In the genomic region with DNA sequence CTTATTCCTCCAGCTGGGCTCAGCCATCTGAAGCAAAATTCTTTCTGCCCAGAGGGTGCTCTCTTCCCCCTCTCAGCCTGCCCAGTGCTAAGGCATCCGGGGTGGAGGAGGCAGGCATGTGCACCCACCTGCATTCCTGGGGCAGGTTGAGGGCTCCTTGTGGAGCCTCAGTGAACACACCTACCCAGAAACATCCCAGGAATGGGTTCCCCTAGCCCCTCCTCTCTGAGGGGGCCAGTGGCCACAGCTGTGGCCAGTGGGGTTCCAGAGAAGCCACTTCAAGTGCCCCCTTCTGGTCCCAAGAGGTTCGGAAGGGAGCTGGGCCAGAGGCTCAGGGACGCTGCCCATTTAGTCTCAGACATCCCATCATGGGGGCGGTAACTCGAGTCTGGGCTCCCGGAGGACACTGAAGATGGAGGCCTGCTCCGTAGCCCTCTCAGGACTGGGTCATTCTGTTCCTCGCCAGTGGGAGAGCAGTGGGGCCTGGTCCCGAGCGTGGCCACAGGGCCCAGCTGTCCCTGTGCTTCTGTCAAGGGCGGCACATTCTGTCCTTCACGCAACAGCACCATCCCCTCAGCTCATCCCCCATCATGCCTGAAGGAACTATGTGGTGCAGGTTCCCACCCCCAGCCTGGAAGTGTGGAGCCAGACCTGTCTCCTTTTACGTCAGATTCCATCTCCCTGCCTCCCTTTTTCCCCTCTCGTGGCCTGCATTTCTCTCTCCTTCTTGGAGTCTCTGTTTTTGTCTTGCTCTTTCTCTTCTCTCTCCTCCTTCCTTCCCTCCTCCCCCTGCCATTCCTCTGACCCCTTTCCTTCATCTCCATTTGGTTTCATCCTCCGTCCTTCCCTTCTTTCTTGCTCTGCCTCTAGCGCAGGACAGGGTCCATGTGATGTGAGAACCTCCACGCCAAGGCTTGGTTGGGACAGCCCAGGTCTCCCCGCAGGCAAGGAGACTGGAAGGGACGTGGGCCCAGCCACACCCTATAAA, we compare ENCODE assay signal across 21 cellular contexts.
"Had no signal": no experiment of that assay in that cellular context is flagged by ENCODE, and none has a peak within 500 bp of the region (broad histone marks: within the 10 kb centered on the region; RNA-seq: fewer than 3 reads in every experiment).

No MANE protein-coding gene starts in this region.

- H3K27me3 Mint-ChIP-seq: activated naive CD8-positive, alpha-beta T cell had no signal

- H3K27ac ChIP-seq: cardiac muscle cell, epithelial cell of prostate, foreskin keratinocyte, left ventricle myocardium inferior, VCaP had no signal

- H3K9me3 ChIP-seq: left ventricle myocardium inferior had no signal

- H3K4me1 Mint-ChIP-seq: nephron progenitor cell had no signal

- H3K27ac Mint-ChIP-seq: activated naive CD8-positive, alpha-beta T cell; activated T-helper 1 cell treated with anti-CD3 and anti-CD28 coated beads, Interleukin-12 subunit alpha, Interleukin-12 subunit beta, Interleukin-2, Interleukin-4 antibody, amounts not matched to agents 30 ng/mL and 10 ng/mL and 1 ng/mL, durations not matched to agents 14 hours and 24 hours and 36 hours; nephron progenitor cell had no signal

- ATAC-seq: foreskin keratinocyte had no signal

- H3K36me3 Mint-ChIP-seq: activated naive CD8-positive, alpha-beta T cell had no signal

- H3K9me3 Mint-ChIP-seq: activated T-helper 1 cell treated with anti-CD3 and anti-CD28 coated beads, Interleukin-12 subunit alpha, Interleukin-12 subunit beta, Interleukin-2, Interleukin-4 antibody, amounts not matched to agents 30 ng/mL and 10 ng/mL and 1 ng/mL, durations not matched to agents 14 hours and 24 hours and 36 hours; nephron progenitor cell had no signal

- H3K27me3 ChIP-seq: cardiac muscle cell, foreskin keratinocyte had no signal

- H3K4me1 ChIP-seq: left ventricle myocardium inferior had no signal

- H3K4me3 Mint-ChIP-seq: activated naive CD8-positive, alpha-beta T cell; activated T-helper 1 cell treated with anti-CD3 and anti-CD28 coated beads, Interleukin-12 subunit alpha, Interleukin-12 subunit beta, Interleukin-2, Interleukin-4 antibody, amounts not matched to agents 30 ng/mL and 10 ng/mL and 1 ng/mL, durations not matched to agents 14 hours and 24 hours and 36 hours; nephron progenitor cell had no signal

- H3K36me3 ChIP-seq: left ventricle myocardium inferior had no signal

- DNase-seq: activated CD4-positive, alpha-beta T cell treated with anti-CD3 and anti-CD28 coated beads for 1 hour; activated gamma-delta T cell treated with Interleukin-2 at 50 U/mL for 16 hours; activated T-cell treated with anti-CD3 and anti-CD28 coated beads for 4 hours; dermis blood vessel endothelial cell; effector memory CD4-positive, alpha-beta T cell; foreskin keratinocyte; glutamatergic neuron; hypothalamus; left ventricle myocardium inferior; nephron progenitor cell; retina; stimulated activated CD4-positive, alpha-beta T cell treated with anti-CD3 and anti-CD28 coated beads, Interleukin-12 subunit alpha, Interleukin-12 subunit beta, amount 100 ng/mL, for 4 hours; stimulated activated CD4-positive, alpha-beta T cell treated with anti-CD3 and anti-CD28 coated beads, Interleukin-1b, Interleukin-23, amount 100 ng/mL, for 48 hours; stimulated activated CD8-positive, alpha-beta memory T cell treated with anti-CD3 and anti-CD28 coated beads, Interleukin-4, amount 100 ng/mL, for 48 hours; SW 1271; T-helper 2 cell had no signal

- H3K4me3 ChIP-seq: cardiac muscle cell, left ventricle myocardium inferior had no signal
